ENCODE assay signal across 9 cellular contexts in the genomic region with DNA sequence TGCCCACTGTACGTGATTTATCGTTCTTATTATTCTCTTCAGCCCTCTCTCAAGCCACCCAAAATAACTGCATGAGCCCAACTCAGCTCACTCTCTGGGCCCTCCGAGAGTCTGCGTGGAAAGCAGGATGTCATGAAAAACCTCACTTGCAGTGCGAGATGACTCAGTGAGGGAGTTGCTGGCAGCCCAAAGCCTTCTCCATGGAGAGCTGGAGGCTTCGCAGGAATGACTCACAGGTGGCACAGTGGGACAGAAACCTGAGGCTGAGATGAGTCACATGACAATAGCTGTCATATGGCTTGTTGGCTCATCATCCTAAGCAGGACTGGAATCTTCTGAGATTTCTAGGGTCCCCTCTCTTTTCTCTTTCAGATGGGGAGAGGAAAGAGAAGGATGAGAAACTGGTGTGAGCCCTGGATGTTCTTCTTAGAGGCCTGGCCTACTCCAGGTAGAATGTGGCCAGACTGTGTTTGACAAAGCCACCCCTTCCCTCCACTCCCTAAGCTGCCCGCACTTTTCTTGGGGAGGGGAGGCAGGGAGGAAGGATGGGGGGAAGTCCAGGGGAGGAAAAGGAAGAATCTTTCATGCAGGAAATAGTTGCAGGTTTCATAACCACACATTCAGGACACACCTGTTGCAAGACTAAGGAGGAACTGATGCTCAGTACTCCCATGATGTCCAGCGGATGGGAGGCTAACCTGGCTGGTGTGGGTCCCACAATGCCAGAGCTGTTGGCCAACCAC.
A peak's percentile ranks its signal among the peaks of the same experiment; 100 is the strongest.
DNase-seq lines count a peak whose midpoint lies in the region; ATAC-seq and TF ChIP-seq lines count a peak whose summit lies in the region.
"Had no signal": no experiment of that assay in that cellular context is flagged by ENCODE, and none has a peak within 500 bp of the region (broad histone marks: within the 10 kb centered on the region; RNA-seq: fewer than 3 reads in every experiment).

No MANE protein-coding gene starts in this region.

- peaks cover 2% of the 10 kb centered on the region for H3K36me3 Mint-ChIP-seq in effector memory CD8-positive, alpha-beta T cell (ENCODE audit: insufficient read depth)

- no peak overlapping the region for H3K27ac Mint-ChIP-seq in effector memory CD8-positive, alpha-beta T cell

- ATAC-seq in foreskin keratinocyte (peak; percentile 97), GM18505 (IDR thresholded peaks at IDR 0.05; ENCODE audit: unreplicated experiment) (no peak)
- ATAC-seq in effector memory CD8-positive, alpha-beta T cell (replicated peaks): no peak

- no peaks in the 10 kb centered on the region for H3K4me1 ChIP-seq in foreskin keratinocyte

- H3K4me1 Mint-ChIP-seq in effector memory CD8-positive, alpha-beta T cell (ENCODE audit: low read depth in 2 of 2): peaks cover 0 to 3% of the 10 kb centered on the region in 2 donors

- DNase-seq in DMS 273 (lab: John Stamatoyannopoulos, UW; ENCODE audit: unreplicated experiment): peak; percentile 44
- no peak for DNase-seq in DMS 273 treated with DMSO at 0.1 percent for 48 hours (lab: John Stamatoyannopoulos, UW)
- DNase-seq in SK-MEL-5 (ENCODE audit: low read depth, low spot score): peak; percentile 30
- peak; percentile 24 to 71 for DNase-seq in foreskin keratinocyte
- DNase-seq in stimulated activated CD4-positive, alpha-beta T cell treated with anti-CD3 and anti-CD28 coated beads, Interleukin-4, amount 100 ng/mL, for 48 hours (ENCODE audit: low read depth in 2 of 2): peak; percentile 42 to 65
- no peak for DNase-seq in activated gamma-delta T cell treated with Interleukin-2 at 50 U/mL for 16 hours
- DNase-seq in effector memory CD8-positive, alpha-beta T cell: no peak

- peaks cover 12 to 48% of the 10 kb centered on the region in 2 donors for H3K27me3 Mint-ChIP-seq in effector memory CD8-positive, alpha-beta T cell

- no peaks in the 10 kb centered on the region for H3K27me3 ChIP-seq in foreskin keratinocyte

- no peak overlapping the region for H3K4me3 Mint-ChIP-seq in effector memory CD8-positive, alpha-beta T cell

- no peak for TF ChIP-seq POLR2A in GM18505 (IDR thresholded peaks at IDR 0.05; ENCODE audit: borderline replicate concordance, extremely low read depth, insufficient read depth, insufficient read length)

- H3K9me3 Mint-ChIP-seq in effector memory CD8-positive, alpha-beta T cell: no peaks in the 10 kb centered on the region

- in situ Hi-C loops in SK-MEL-5 (cut with HindIII; ENCODE audit: low pct_unique_long_range_greater_than_20kb, low sequenced_read_pairs): no loop called here

- no peak overlapping the region for H3K27ac ChIP-seq in foreskin keratinocyte
- H3K27ac ChIP-seq: 22Rv1 had no signal

- no peak for TF ChIP-seq CTCF in foreskin keratinocyte (conservative IDR thresholded peaks at IDR 0.05)

Comparison
In these comparisons a context has a peak if more than half of its experiments do, and no peak if none do; other contexts are left out.
1. DNase-seq: peak in DMS 273 (single experiment), SK-MEL-5 (single experiment), foreskin keratinocyte (2 of 2) and stimulated activated CD4-positive, alpha-beta T cell treated with anti-CD3 and anti-CD28 coated beads, Interleukin-4, amount 100 ng/mL, for 48 hours (2 of 2); none in DMS 273 treated with DMSO at 0.1 percent for 48 hours (single experiment), activated gamma-delta T cell treated with Interleukin-2 at 50 U/mL for 16 hours (single experiment) and effector memory CD8-positive, alpha-beta T cell (0 of 3).